Comparison of ENCODE assay signal across 8 cellular contexts in the genomic region with DNA sequence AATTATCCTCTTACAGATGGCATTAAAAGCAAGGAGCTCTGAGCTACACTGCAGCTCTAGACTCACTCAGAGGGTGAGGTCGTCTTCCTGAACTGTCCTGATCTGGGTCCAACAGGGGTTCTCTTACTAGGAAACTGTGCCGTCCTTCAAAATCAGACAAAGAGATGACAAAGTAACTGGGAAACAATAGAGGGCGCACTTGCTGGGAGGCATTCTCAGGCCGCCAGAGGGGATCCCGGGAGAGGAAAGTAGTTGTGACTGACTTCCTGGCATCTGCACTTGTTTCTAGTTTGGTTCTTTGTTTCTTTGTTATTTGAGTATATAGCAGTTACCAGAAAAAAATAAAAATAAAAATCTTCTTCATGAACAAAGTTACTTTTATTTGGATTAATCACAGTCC.
DNase-seq lines count a peak whose midpoint lies in the region; ATAC-seq and TF ChIP-seq lines count a peak whose summit lies in the region.

No MANE protein-coding gene starts in this region.

- CTCF ChIA-PET in HCT116 (lab: Charles Lee), result interaction anchor here (0.8 to 1.4 kb wide), 5 partner anchors 10 to 78 kb away, joined by 3 to 5 read pairs (median 3); no protein-coding TSS in a partner anchor

- no peaks in the 10 kb centered on the region for H4K20me1 ChIP-seq in HCT116 (ENCODE audit: insufficient read depth)

- H3K36me3 ChIP-seq in HCT116 (ENCODE audit: control insufficient read depth in 1 of 2, insufficient read depth in 2 of 2, low read length in 2 of 2), result no peaks in the 10 kb centered on the region

- H3K79me2 ChIP-seq in HCT116 (ENCODE audit: insufficient read depth, low read length), result no peaks in the 10 kb centered on the region

- peak overlapping the region; percentile 37 for H3K4me2 ChIP-seq in HCT116 (ENCODE audit: low read length)

- H3K27ac ChIP-seq in HCT116 (ENCODE audit: low read depth, low read length), result no peak overlapping the region

- TF ChIP-seq POLR2A in HCT116 (IDR thresholded peaks at IDR 0.05; ENCODE audit: borderline replicate concordance, extremely low read depth, insufficient read depth, insufficient read length), result no peak

- DNase-seq in AG09319 (ENCODE audit: extremely low read depth, low read depth) (no peak), HCT116 (ENCODE audit: low read depth, low spot score) (no peak), SKM-1 (lab: John Stamatoyannopoulos, UW; ENCODE audit: unreplicated experiment) (peak; percentile 8), islet precursor cell (peak; percentile 85), RPMI8226 (no peak), NCI-H345 (lab: John Stamatoyannopoulos, UW) (no peak)

- intact Hi-C loops in HCT116 (cut with micrococcal nuclease), result loop anchor here (1.0 to 5.0 kb wide), 4 partner anchors 79 to 211 kb away; a partner anchor contains a TSS

- BruUV-seq in HCT116 (replicated peaks; lab: Mats Ljungman, UMichigan), result no TSS peak

- peak; percentile 76 for TF ChIP-seq RAD21 in HCT116 (IDR thresholded peaks at IDR 0.05; ENCODE audit: low read depth)

- H3K9me2 ChIP-seq in HCT116 (ENCODE audit: insufficient read depth), result no peaks in the 10 kb centered on the region

- H3K27me3 ChIP-seq in HCT116 (ENCODE audit: insufficient read depth, low read length), result no peaks in the 10 kb centered on the region

- peaks cover 4 to 39% of the 10 kb centered on the region in 2 experiments; a peak in 3 of 4 replicates for H3K4me1 ChIP-seq in HCT116 (ENCODE audit: control insufficient read depth in 1 of 2, insufficient read depth in 2 of 2, low read length in 2 of 2)

- H2AFZ ChIP-seq in HCT116 (ENCODE audit: low read depth, low read length, poor library complexity, severe bottlenecking), result peak overlapping the region; percentile 93

- POLR2A ChIA-PET in HCT116 (lab: Charles Lee), result interaction anchor here (1.2 kb wide), 1 partner anchor 15 kb away, joined by 3 read pairs; no protein-coding TSS in a partner anchor

- ATAC-seq in HCT116 (peak; percentile 83), HG03469 (IDR thresholded peaks at IDR 0.05; ENCODE audit: unreplicated experiment) (no peak), HG02981 (IDR thresholded peaks at IDR 0.05; ENCODE audit: unreplicated experiment) (no peak)

- H3K9me3 ChIP-seq in HCT116 (ENCODE audit: control insufficient read depth in 1 of 2, insufficient read depth in 1 of 2, low read depth in 1 of 2, low read length in 2 of 2), result no peaks in the 10 kb centered on the region

- no peak overlapping the region for H3K4me3 ChIP-seq in HCT116 (replicated peaks in 1 of 2; ENCODE audit: low read depth in 1 of 2, low read length in 2 of 2)

- RAD21 ChIA-PET in HCT116 (lab: Charles Lee; ENCODE audit: low non-redundant PET in 1 of 2, low total read pairs in 2 of 2, uncharacterized antibody in 2 of 2, unreplicated experiment in 2 of 2), result no interaction called here

- H3K9ac ChIP-seq in HCT116 (ENCODE audit: low read length), result no peak overlapping the region

- TF ChIP-seq CTCF in AG09319 (IDR thresholded peaks at IDR 0.05; ENCODE audit: low read depth, low read length), result peak; percentile 32
- TF ChIP-seq CTCF in HCT116 (IDR thresholded peaks at IDR 0.05 in 2 of 3, conservative IDR thresholded peaks at IDR 0.05 in 1 of 3; ENCODE audit: borderline replicate concordance in 1 of 3, insufficient read depth in 1 of 3, low read depth in 2 of 3, low read length in 2 of 3), result peak; percentile 79 to 82 (median 79)

TF ChIP-seq in HCT116, 20 proteins besides CTCF, POLR2A, EP300 and RAD21:
- TF ChIP-seq ELF1 (IDR thresholded peaks at IDR 0.05; ENCODE audit: borderline replicate concordance, low read depth) (no peak), CBX3 (IDR thresholded peaks at IDR 0.05; ENCODE audit: low read depth) (peak; percentile 69; the same call in 1 of the 2 replicates)

Comparison
In these comparisons a context has a peak if more than half of its experiments do, and no peak if none do; other contexts are left out.
1. DNase-seq: peak in SKM-1 (single experiment) and islet precursor cell (single experiment); none in AG09319 (single experiment), HCT116 (single experiment), RPMI8226 (single experiment) and NCI-H345 (single experiment).